ENCODE assay signal across 8 cellular contexts in the genomic region with DNA sequence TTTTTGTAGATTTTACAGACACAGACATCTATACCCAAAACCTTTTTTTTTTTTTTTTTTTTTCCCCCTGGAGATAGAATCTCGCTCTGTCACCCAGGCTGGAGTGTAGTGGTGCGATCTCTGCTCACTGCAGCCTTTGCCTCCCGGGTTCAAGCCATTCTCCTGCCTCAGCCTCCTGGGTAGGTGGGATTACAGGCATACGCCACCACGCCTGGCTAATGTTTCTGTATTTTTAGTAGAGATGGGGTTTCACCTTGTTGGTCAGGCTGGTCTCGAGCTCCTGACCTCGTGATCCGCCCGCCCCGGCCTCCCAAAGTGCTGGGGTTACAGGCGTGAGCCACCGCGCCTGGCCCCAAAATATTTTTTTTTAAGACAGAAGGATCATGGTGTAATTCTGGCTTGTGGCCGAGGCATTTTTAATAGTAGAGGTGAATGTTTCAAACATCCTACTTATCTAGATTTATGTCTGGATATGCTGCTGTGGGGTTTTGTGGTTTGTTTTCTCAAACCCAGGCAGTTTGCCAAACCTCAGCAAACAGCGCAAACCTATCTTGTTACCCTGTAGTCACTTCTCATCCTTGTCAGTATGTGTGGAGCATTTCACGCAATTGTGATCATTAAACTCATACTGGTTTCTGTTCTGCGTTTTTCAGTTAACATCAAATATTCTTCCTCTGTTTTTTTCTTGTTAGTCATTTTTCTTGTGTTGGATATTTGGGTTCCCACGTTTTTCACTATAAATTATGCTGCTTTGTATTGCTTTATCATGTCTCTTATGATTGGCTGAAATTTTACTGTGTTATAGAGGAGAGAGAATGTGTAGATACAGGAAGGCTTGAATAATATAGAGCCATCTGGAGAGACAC. TPM values are rescaled to one million over a fixed set of nuclear protein-coding genes. Genes with fewer than 3 reads are reported as not detected.
A peak's percentile ranks its signal among the peaks of the same experiment; 100 is the strongest.
DNase-seq lines count a peak whose midpoint lies in the region; ATAC-seq and TF ChIP-seq lines count a peak whose summit lies in the region.

No MANE protein-coding gene starts in this region.

- peaks cover 100% of the 10 kb centered on the region for H3K36me3 Mint-ChIP-seq in stimulated activated effector memory CD8-positive, alpha-beta T cell treated with anti-CD3 and anti-CD28 coated beads, Interleukin-12 subunit alpha, Interleukin-12 subunit beta, amount 100 ng/mL, for 72 hours

- intact Hi-C loops in PC-9 (cut with micrococcal nuclease; ENCODE audit: unreplicated experiment): loop anchor here (1.0 to 2.0 kb wide), 2 partner anchors 15 to 45 kb away; partner anchors contain the start of gene LSM14A

- no peaks in the 10 kb centered on the region for H3K9me3 Mint-ChIP-seq in stimulated activated effector memory CD8-positive, alpha-beta T cell treated with anti-CD3 and anti-CD28 coated beads, Interleukin-12 subunit alpha, Interleukin-12 subunit beta, amount 100 ng/mL, for 72 hours

- peaks cover 31% of the 10 kb centered on the region for H3K36me3 ChIP-seq in PC-9 (ENCODE audit: low read depth)
- no peaks in the 10 kb centered on the region for H3K36me3 ChIP-seq in hepatocyte (replicated peaks; ENCODE audit: insufficient read depth, low read depth)

- peak; percentile 77 to 94 for DNase-seq in PC-9
- DNase-seq in activated T-helper 1 cell treated with anti-CD3 and anti-CD28 coated beads, Interleukin-2, amount 50 U/mL, for 16 hours (ENCODE audit: low read depth in 1 of 2, low spot score in 1 of 2): peak; percentile 33 to 45
- DNase-seq in hepatocyte (ENCODE audit: low spot score): peak; percentile 24
- peak; percentile 24 to 70 for DNase-seq in stimulated activated effector memory CD8-positive, alpha-beta T cell treated with anti-CD3 and anti-CD28 coated beads, Interleukin-12 subunit alpha, Interleukin-12 subunit beta, amount 100 ng/mL, for 72 hours (ENCODE audit: low spot score in 2 of 2)
- no peak for DNase-seq in NCI-H446 treated with DMSO at 0.1 percent for 48 hours (lab: John Stamatoyannopoulos, UW)

- WGBS in hepatocyte (ENCODE audit: low lambda C conversion rate, missing lambda C conversion rate): 81% methylated on average over 18 of the region's 18 CpGs

- peak overlapping the region; percentile 71 for H3K27ac Mint-ChIP-seq in stimulated activated effector memory CD8-positive, alpha-beta T cell treated with anti-CD3 and anti-CD28 coated beads, Interleukin-12 subunit alpha, Interleukin-12 subunit beta, amount 100 ng/mL, for 72 hours

- no peaks in the 10 kb centered on the region for H3K9me2 ChIP-seq in PC-9 (ENCODE audit: insufficient read depth)
- no peaks in the 10 kb centered on the region for H3K9me2 ChIP-seq in hepatocyte (replicated peaks; ENCODE audit: insufficient read depth)

- peaks cover 39% of the 10 kb centered on the region for H3K4me1 Mint-ChIP-seq in stimulated activated effector memory CD8-positive, alpha-beta T cell treated with anti-CD3 and anti-CD28 coated beads, Interleukin-12 subunit alpha, Interleukin-12 subunit beta, amount 100 ng/mL, for 72 hours

- no TSS peak for BruUV-seq in PC-9 (replicated peaks; lab: Mats Ljungman, UMichigan)

- H3K27me3 ChIP-seq in PC-9 (ENCODE audit: insufficient read depth, low read depth) (no peaks in the 10 kb centered on the region), hepatocyte (no peaks in the 10 kb centered on the region)

- H3K79me2 ChIP-seq in PC-9 (ENCODE audit: low read depth) (peaks cover 3% of the 10 kb centered on the region; the same call in 1 of the 2 replicates), hepatocyte (peaks cover 44% of the 10 kb centered on the region)

- H3F3A ChIP-seq in PC-9 (ENCODE audit: insufficient read depth, low read depth): peaks cover 38% of the 10 kb centered on the region

- POLR2A ChIA-PET in PC-9 (lab: Charles Lee; ENCODE audit: unreplicated experiment): no interaction called here

- H3K4me2 ChIP-seq in PC-9 (peak overlapping the region; percentile 37; the same call in 1 of the 2 replicates), hepatocyte (no peak overlapping the region)

- H3K4me3 ChIP-seq in GM08714 (ENCODE audit: low read length) (peak overlapping the region; percentile 25), PC-9 (no peak overlapping the region), hepatocyte (no peak overlapping the region)

- H3K4me3 Mint-ChIP-seq in stimulated activated effector memory CD8-positive, alpha-beta T cell treated with anti-CD3 and anti-CD28 coated beads, Interleukin-12 subunit alpha, Interleukin-12 subunit beta, amount 100 ng/mL, for 72 hours: peak overlapping the region; percentile 52

- H4K20me1 ChIP-seq in PC-9 (ENCODE audit: insufficient read depth) (peaks cover 84% of the 10 kb centered on the region), hepatocyte (ENCODE audit: insufficient read depth, poor library complexity, severe bottlenecking) (peaks cover 3% of the 10 kb centered on the region)

- CTCF ChIA-PET in PC-9 (lab: Charles Lee): interaction anchor here (0.6 kb wide), 1 partner anchor 20 kb away, joined by 5 read pairs; no protein-coding TSS in a partner anchor

- no peak overlapping the region for H2AFZ ChIP-seq in PC-9
- no peak overlapping the region for H2AFZ ChIP-seq in hepatocyte

- TF ChIP-seq CTCF in PC-9 (conservative IDR thresholded peaks at IDR 0.05) (no peak), hepatocyte (IDR thresholded peaks at IDR 0.05; ENCODE audit: poor library complexity) (no peak)

- ATAC-seq in HG03565 (IDR thresholded peaks at IDR 0.05; ENCODE audit: unreplicated experiment) (peak; percentile 53), HG03342 (IDR thresholded peaks at IDR 0.05; ENCODE audit: unreplicated experiment) (no peak)
- ATAC-seq in stimulated activated effector memory CD8-positive, alpha-beta T cell treated with anti-CD3 and anti-CD28 coated beads, Interleukin-12 subunit alpha, Interleukin-12 subunit beta, amount 100 ng/mL, for 72 hours: peak; percentile 97

- H3K27ac ChIP-seq in PC-9 (0 out of 2 replicates have a peak overlapping the region, but pooled peaks have one; percentile 16), hepatocyte (peak overlapping the region; percentile 43)

- H3K4me1 ChIP-seq in PC-9 (replicated peaks; ENCODE audit: insufficient read depth) (peaks cover 11% of the 10 kb centered on the region), hepatocyte (ENCODE audit: insufficient read depth) (no peaks in the 10 kb centered on the region)

- no peaks in the 10 kb centered on the region for H3K9me3 ChIP-seq in PC-9 (ENCODE audit: insufficient read depth, low read depth)
- no peaks in the 10 kb centered on the region for H3K9me3 ChIP-seq in hepatocyte (ENCODE audit: low read depth)

RNA-seq across cellular contexts. Expression of gene GARRE1, which starts 36.2 kb away (rescaled TPM):
- total RNA-seq in PC-9 (2021) (13.6 and 23.3 TPM in 2 replicates), hepatocyte (15.4 and 16.3 TPM in 2 replicates)
- 9.0 and 10.2 TPM in 2 replicates for polyA plus RNA-seq in hepatocyte

RNA-seq across cellular contexts. Expression of gene LSM14A, which starts 45.9 kb away (rescaled TPM):
- total RNA-seq in PC-9 (2021) (114 and 169 TPM in 2 replicates), hepatocyte (81.0 and 96.5 TPM in 2 replicates)
- 59.9 and 64.7 TPM in 2 replicates for polyA plus RNA-seq in hepatocyte
